ENCODE assay signal across 8 cellular contexts in the genomic region with DNA sequence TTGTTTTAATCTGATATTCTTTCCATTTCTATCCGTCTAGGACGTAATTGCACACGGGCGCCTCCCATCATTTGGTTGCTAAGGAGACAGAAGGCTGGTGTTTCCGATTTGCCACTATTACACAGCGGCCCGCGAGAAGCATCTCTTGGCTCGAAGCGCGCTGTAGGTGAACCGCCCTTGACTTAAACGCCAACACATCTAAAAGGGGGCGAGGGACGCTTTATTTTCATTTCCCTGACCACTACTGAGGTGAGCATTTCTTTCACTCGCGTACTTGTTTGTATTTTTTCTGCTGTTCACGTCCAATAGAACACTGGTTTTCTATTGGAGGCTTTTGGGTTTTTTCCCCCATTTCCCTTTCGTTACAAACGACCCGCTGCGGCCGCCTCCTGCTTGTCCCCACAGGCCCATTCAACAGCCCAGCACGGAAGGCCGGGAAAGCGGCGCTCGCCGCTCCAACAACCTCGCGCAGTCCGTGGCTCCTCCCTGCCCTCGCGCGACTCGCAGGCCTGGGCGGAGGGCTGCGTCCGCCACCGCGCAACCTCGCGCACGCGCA. TPM values are rescaled to one million over a fixed set of nuclear protein-coding genes. Genes with fewer than 3 reads are reported as not detected.
A peak's percentile ranks its signal among the peaks of the same experiment; 100 is the strongest.
DNase-seq lines count a peak whose midpoint lies in the region; TF ChIP-seq lines count a peak whose summit lies in the region.

No MANE protein-coding gene starts in this region.

- no peaks in the 10 kb centered on the region; the same call in 1 of the 2 replicates for H3K9me3 Mint-ChIP-seq in HFFc6
- no peaks in the 10 kb centered on the region for H3K9me3 Mint-ChIP-seq in T-helper 1 cell treated with Interleukin-12 subunit alpha and Interleukin-12 subunit beta and Interleukin-4 antibody, amounts not matched to agents 30 μg/mL and 1 μg/mL, for 36 hours

- 0 out of 2 replicates have a peak, but pooled peaks cover 1% of the 10 kb centered on the region for H3K27me3 Mint-ChIP-seq in HFFc6 (ENCODE audit: insufficient read depth)
- H3K27me3 Mint-ChIP-seq in T-helper 1 cell treated with Interleukin-12 subunit alpha and Interleukin-12 subunit beta and Interleukin-4 antibody, amounts not matched to agents 30 μg/mL and 1 μg/mL, for 36 hours (ENCODE audit: low read depth), result peaks cover 1% of the 10 kb centered on the region

- in situ Hi-C loops in GM13977 (cut with MboI; ENCODE audit: low pct_unique_long_range_greater_than_20kb, low sequenced_read_pairs, unreplicated experiment), result no loop called here

- H3K4me3 ChIP-seq in iPS-11a (ENCODE audit: low read depth, low read length) (peak overlapping the region; percentile 69), skeletal muscle cell (ENCODE audit: low read depth, low read length) (peak overlapping the region; percentile 58)

- peak overlapping the region; percentile 92 for H3K4me3 Mint-ChIP-seq in HFFc6
- peak overlapping the region; percentile 90 for H3K4me3 Mint-ChIP-seq in T-helper 1 cell treated with Interleukin-12 subunit alpha and Interleukin-12 subunit beta and Interleukin-4 antibody, amounts not matched to agents 30 μg/mL and 1 μg/mL, for 36 hours

- H3K27ac Mint-ChIP-seq in HFFc6, result peak overlapping the region; percentile 98
- peak overlapping the region; percentile 98 for H3K27ac Mint-ChIP-seq in T-helper 1 cell treated with Interleukin-12 subunit alpha and Interleukin-12 subunit beta and Interleukin-4 antibody, amounts not matched to agents 30 μg/mL and 1 μg/mL, for 36 hours

- TF ChIP-seq CTCF in GM13977 (IDR thresholded peaks at IDR 0.05; ENCODE audit: extremely low read depth, insufficient read depth, missing control alignments) (no peak), HFFc6 (IDR thresholded peaks at IDR 0.05) (no peak)

- DNase-seq in GM13977 (ENCODE audit: low spot score) (peak; percentile 76), HFFc6 (peak; percentile 62), NCI-H1105 (lab: John Stamatoyannopoulos, UW) (peak; percentile 79), astrocyte of the hippocampus (ENCODE audit: low read depth, low spot score) (peak; percentile 74), skeletal muscle cell (ENCODE audit: low read depth) (no peak), 8988T (no peak)

- peaks cover 52% of the 10 kb centered on the region for H3K4me1 Mint-ChIP-seq in HFFc6 (ENCODE audit: low read depth)
- H3K4me1 Mint-ChIP-seq in T-helper 1 cell treated with Interleukin-12 subunit alpha and Interleukin-12 subunit beta and Interleukin-4 antibody, amounts not matched to agents 30 μg/mL and 1 μg/mL, for 36 hours (ENCODE audit: low read depth), result peaks cover 35% of the 10 kb centered on the region

- peaks cover 7% of the 10 kb centered on the region; the same call in 1 of the 2 replicates for H3K36me3 Mint-ChIP-seq in HFFc6 (ENCODE audit: low read depth)
- H3K36me3 Mint-ChIP-seq in T-helper 1 cell treated with Interleukin-12 subunit alpha and Interleukin-12 subunit beta and Interleukin-4 antibody, amounts not matched to agents 30 μg/mL and 1 μg/mL, for 36 hours (ENCODE audit: low read depth), result peaks cover 10% of the 10 kb centered on the region

RNA-seq across cellular contexts. Expression of a gene that starts 0.5 kb away (rescaled TPM):
- 10 to 100 TPM; 31.9 to 40.4 (median 33.5) TPM for total RNA-seq in HFFc6 (2021; fragmentation: NEBNext Ultra II Directional; extraction: Animal tissue kit (Norgen Biotek cat#: 25700))

RNA-seq across cellular contexts. Expression of a gene that starts 14.0 kb away (rescaled TPM):
- under 1 TPM; 0.10 to 0.21 (median 0.12) TPM for total RNA-seq in HFFc6 (2021; fragmentation: NEBNext Ultra II Directional; extraction: Animal tissue kit (Norgen Biotek cat#: 25700))

Comparison
In these comparisons a context has a peak if more than half of its experiments do, and no peak if none do; other contexts are left out.
1. DNase-seq: peak in GM13977 (single experiment), HFFc6 (single experiment), NCI-H1105 (single experiment) and astrocyte of the hippocampus (single experiment); none in skeletal muscle cell (single experiment) and 8988T (single experiment).